ENCODE assay signal across 27 cellular contexts in the genomic region with DNA sequence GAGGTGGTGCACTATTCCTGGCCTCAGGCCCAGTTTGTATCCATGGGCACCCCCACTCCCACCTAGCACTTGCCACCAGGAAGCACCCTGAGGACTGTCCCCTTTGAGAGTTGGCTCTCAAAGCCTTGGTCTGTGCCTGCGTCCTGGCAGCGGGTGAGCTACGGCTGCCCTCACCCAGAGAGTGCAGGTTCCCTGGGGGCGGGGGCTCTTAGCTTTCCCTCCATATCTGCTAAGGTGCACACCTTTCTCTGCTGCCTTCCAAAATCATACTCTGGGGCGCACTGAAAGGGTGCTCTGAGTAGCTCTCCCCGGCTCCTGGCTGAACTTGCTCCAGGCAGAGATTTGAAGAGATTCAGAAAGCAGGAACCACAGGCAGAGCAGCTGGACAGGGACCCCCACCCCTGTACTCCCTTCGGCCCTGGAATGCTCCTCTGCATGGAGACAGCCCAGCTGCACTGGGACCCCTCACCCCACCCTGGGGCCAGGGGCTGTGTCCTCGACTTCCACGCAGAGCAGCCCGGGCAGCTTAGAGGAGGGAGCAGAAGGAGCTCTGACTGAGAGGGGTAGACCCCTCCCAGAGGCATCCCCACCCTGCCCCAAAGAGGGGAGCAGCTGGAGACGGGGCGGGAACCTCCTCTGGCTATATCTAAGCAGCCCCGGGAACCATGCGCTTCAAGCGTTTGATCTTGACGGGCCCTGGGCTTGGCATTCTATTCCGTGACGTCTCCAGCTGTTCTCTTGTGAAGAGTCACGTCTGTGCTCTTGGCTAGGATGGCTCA. TPM values are rescaled to one million over a fixed set of nuclear protein-coding genes. Genes with fewer than 3 reads are reported as not detected.
DNase-seq lines count a peak whose midpoint lies in the region; ATAC-seq and TF ChIP-seq lines count a peak whose summit lies in the region.
"Had no signal": no experiment of that assay in that cellular context is flagged by ENCODE, and none has a peak within 500 bp of the region (broad histone marks: within the 10 kb centered on the region; RNA-seq: fewer than 3 reads in every experiment).

No MANE protein-coding gene starts in this region.

- TF ChIP-seq EP300 in stomach (IDR thresholded peaks at IDR 0.05), result no peak

- peaks cover 96% of the 10 kb centered on the region for H3K27me3 Mint-ChIP-seq in WTC11 (ENCODE audit: low read depth)
- H3K27me3 Mint-ChIP-seq: stimulated activated memory B cell treated with anti-CD40 and anti-IgM and Interleukin-4, amounts not matched to agents 10 μg/mL and 1 μg/mL and 100 μg/mL, for 72 hours had no signal

- TF ChIP-seq CTCF in WTC11 (IDR thresholded peaks at IDR 0.05) (no peak), heart left ventricle (IDR thresholded peaks at IDR 0.05) (no peak), upper lobe of right lung (IDR thresholded peaks at IDR 0.05) (no peak), stomach (IDR thresholded peaks at IDR 0.05) (no peak)

- TF ChIP-seq POLR2A in heart left ventricle (IDR thresholded peaks at IDR 0.05) (no peak), stomach (IDR thresholded peaks at IDR 0.05) (no peak)

- intact Hi-C loops in cardiac septum (cut with DNase I) (no loop called here), left cardiac atrium (cut with DNase I) (no loop called here), heart left ventricle (cut with DNase I) (no loop called here), upper lobe of right lung (cut with DNase I) (no loop called here), stomach (cut with DNase I; ENCODE audit: low total_unique reads) (no loop called here)

- H3K4me3 ChIP-seq in heart left ventricle, result no peak overlapping the region
- no peak overlapping the region for H3K4me3 ChIP-seq in upper lobe of right lung
- no peak overlapping the region for H3K4me3 ChIP-seq in stomach
- H3K4me3 ChIP-seq: BLaER1 treated with 17β-estradiol and CSF1 and Interleukin-3, amounts not matched to agents 10 nM and 100 nM; esophagus squamous epithelium; HAP-1; testis; uterus had no signal

- H3K36me3 ChIP-seq in heart left ventricle, result no peaks in the 10 kb centered on the region
- no peaks in the 10 kb centered on the region for H3K36me3 ChIP-seq in upper lobe of right lung
- no peaks in the 10 kb centered on the region for H3K36me3 ChIP-seq in stomach
- H3K36me3 ChIP-seq: esophagus squamous epithelium, HAP-1, uterus, WERI-Rb-1 had no signal

- ATAC-seq in left cardiac atrium (no peak), WTC11 (no peak), heart left ventricle (peak; percentile 40 to 71 (median 56)), upper lobe of right lung (no peak), GM21576 (IDR thresholded peaks at IDR 0.05; ENCODE audit: unreplicated experiment) (no peak), HG03469 (IDR thresholded peaks at IDR 0.05; ENCODE audit: unreplicated experiment) (no peak)
- ATAC-seq: stimulated activated memory B cell treated with anti-CD40 and anti-IgM and Interleukin-4, amounts not matched to agents 10 μg/mL and 1 μg/mL and 100 μg/mL, for 72 hours had no signal

- POLR2A ChIA-PET in WTC11 (lab: Charles Lee), result no interaction called here

- no peaks in the 10 kb centered on the region for H3K36me3 Mint-ChIP-seq in WTC11
- H3K36me3 Mint-ChIP-seq: stimulated activated memory B cell treated with anti-CD40 and anti-IgM and Interleukin-4, amounts not matched to agents 10 μg/mL and 1 μg/mL and 100 μg/mL, for 72 hours had no signal

- no peaks in the 10 kb centered on the region for H3K4me1 Mint-ChIP-seq in WTC11

- CTCF ChIA-PET in WTC11 (lab: Charles Lee), result interaction anchor here (0.9 kb wide), 1 partner anchor 79 kb away, joined by 5 read pairs; no protein-coding TSS in a partner anchor

- H3K27ac Mint-ChIP-seq in WTC11, result no peak overlapping the region
- H3K27ac Mint-ChIP-seq: stimulated activated memory B cell treated with anti-CD40 and anti-IgM and Interleukin-4, amounts not matched to agents 10 μg/mL and 1 μg/mL and 100 μg/mL, for 72 hours had no signal

- peak; percentile 54 for DNase-seq in cardiac septum (ENCODE audit: low spot score)
- no peak for DNase-seq in left cardiac atrium
- DNase-seq in WTC11 (ENCODE audit: low spot score), result peak; percentile 8
- DNase-seq in heart left ventricle, result peak in 2 of 5 donors; percentile 37 to 62
- DNase-seq in upper lobe of right lung, result peak; percentile 47
- DNase-seq in stomach, result no peak
- DNase-seq: activated CD4-positive, alpha-beta T cell treated with anti-CD3 and anti-CD28 coated beads, Interleukin-2, amount 50 U/mL, for 4 hours; activated gamma-delta T cell; DND-41; esophagus squamous epithelium; kidney; mammary epithelial cell; NCI-H1694; NCI-H2171; NCI-H526 treated with DMSO at 0.1 percent for 48 hours; stimulated activated CD4-positive, alpha-beta T cell treated with anti-CD3 and anti-CD28 coated beads, Interleukin-2, amount 100 ng/mL, for 48 hours; testis; uterus; WERI-Rb-1 had no signal

- H3K9me3 Mint-ChIP-seq in WTC11, result no peaks in the 10 kb centered on the region
- H3K9me3 Mint-ChIP-seq: stimulated activated memory B cell treated with anti-CD40 and anti-IgM and Interleukin-4, amounts not matched to agents 10 μg/mL and 1 μg/mL and 100 μg/mL, for 72 hours had no signal

- H3K9me3 ChIP-seq in heart left ventricle (peaks cover 0 to 2% (median 0%) of the 10 kb centered on the region in 12 donors), upper lobe of right lung (no peaks in the 10 kb centered on the region), stomach (no peaks in the 10 kb centered on the region)
- H3K9me3 ChIP-seq: Caco-2, esophagus squamous epithelium, HAP-1, testis, uterus had no signal

- H3K27ac ChIP-seq in heart left ventricle (peak overlapping the region in 1 of 12 donors; percentile 25), upper lobe of right lung (no peak overlapping the region), stomach (no peak overlapping the region)
- H3K27ac ChIP-seq: BLaER1 treated with 17β-estradiol and CSF1 and Interleukin-3, amounts not matched to agents 10 nM and 100 nM; esophagus squamous epithelium; testis; uterus; WERI-Rb-1 had no signal

- peaks cover 2 to 27% (median 17%) of the 10 kb centered on the region in 12 donors for H3K4me1 ChIP-seq in heart left ventricle
- H3K4me1 ChIP-seq in upper lobe of right lung, result peaks cover 8% of the 10 kb centered on the region
- H3K4me1 ChIP-seq in stomach, result peaks cover 10 to 14% (median 14%) of the 10 kb centered on the region in 4 donors
- H3K4me1 ChIP-seq: Caco-2, HAP-1, uterus had no signal

- no peak overlapping the region for H3K4me3 Mint-ChIP-seq in WTC11
- H3K4me3 Mint-ChIP-seq: stimulated activated memory B cell treated with anti-CD40 and anti-IgM and Interleukin-4, amounts not matched to agents 10 μg/mL and 1 μg/mL and 100 μg/mL, for 72 hours had no signal

- H3K27me3 ChIP-seq in heart left ventricle (no peaks in the 10 kb centered on the region), upper lobe of right lung (no peaks in the 10 kb centered on the region), stomach (peaks cover 0 to 50% (median 0%) of the 10 kb centered on the region in 3 donors)
- H3K27me3 ChIP-seq: BLaER1 treated with 17β-estradiol and CSF1 and Interleukin-3, amounts not matched to agents 10 nM and 100 nM; testis; uterus had no signal

- WGBS in heart left ventricle, 4 donors, result 54 to 60% (median 56%) methylated on average over 15 to 19 of the region's 19 CpGs
- WGBS in stomach, 5 donors, result 58 to 75% (median 65%) methylated on average over 12 to 19 of the region's 19 CpGs

TF ChIP-seq in WTC11, 78 proteins besides CTCF, POLR2A, EP300 and RAD21 (continues in another document):
- TF ChIP-seq GABPB1 (CRISPR knock-in tag; IDR thresholded peaks at IDR 0.05) (no peak), EMX1 (CRISPR knock-in tag; IDR thresholded peaks at IDR 0.05) (no peak), JAZF1 (CRISPR knock-in tag; IDR thresholded peaks at IDR 0.05) (no peak), RORB (CRISPR knock-in tag; IDR thresholded peaks at IDR 0.05) (no peak)
- TF ChIP-seq, protein P1, sequence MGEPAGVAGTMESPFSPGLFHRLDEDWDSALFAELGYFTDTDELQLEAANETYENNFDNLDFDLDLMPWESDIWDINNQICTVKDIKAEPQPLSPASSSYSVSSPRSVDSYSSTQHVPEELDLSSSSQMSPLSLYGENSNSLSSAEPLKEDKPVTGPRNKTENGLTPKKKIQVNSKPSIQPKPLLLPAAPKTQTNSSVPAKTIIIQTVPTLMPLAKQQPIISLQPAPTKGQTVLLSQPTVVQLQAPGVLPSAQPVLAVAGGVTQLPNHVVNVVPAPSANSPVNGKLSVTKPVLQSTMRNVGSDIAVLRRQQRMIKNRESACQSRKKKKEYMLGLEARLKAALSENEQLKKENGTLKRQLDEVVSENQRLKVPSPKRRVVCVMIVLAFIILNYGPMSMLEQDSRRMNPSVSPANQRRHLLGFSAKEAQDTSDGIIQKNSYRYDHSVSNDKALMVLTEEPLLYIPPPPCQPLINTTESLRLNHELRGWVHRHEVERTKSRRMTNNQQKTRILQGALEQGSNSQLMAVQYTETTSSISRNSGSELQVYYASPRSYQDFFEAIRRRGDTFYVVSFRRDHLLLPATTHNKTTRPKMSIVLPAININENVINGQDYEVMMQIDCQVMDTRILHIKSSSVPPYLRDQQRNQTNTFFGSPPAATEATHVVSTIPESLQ (CRISPR knock-in tag; IDR thresholded peaks at IDR 0.05), result no peak

RNA-seq across cellular contexts. Expression of gene KCNQ1, which starts 7.3 kb away (rescaled TPM):
- 43.0 TPM for total RNA-seq in cardiac septum
- total RNA-seq in left cardiac atrium, result 10 to 100 TPM; 33.5 to 39.7 TPM
- 2.5 to 4.3 TPM (median 4.0 TPM) in 3 replicates for total RNA-seq in WTC11 (2021)
- total RNA-seq in heart left ventricle, result 10 to 100 TPM; 18.6 to 42.4 (median 38.4) TPM
- 10 to 100 TPM; 24.7 to 31.4 TPM for polyA plus RNA-seq in heart left ventricle
- total RNA-seq in upper lobe of right lung, result 52.9 TPM
- 100 to 1,000 TPM in 1 of 5 donors, 10 to 100 TPM in 4; 12.1 to 155 (median 75.9) TPM for total RNA-seq in stomach
- polyA plus RNA-seq in stomach, result 10 to 100 TPM; 29.3 to 55.8 (median 42.2) TPM
- polyA plus RNA-seq: AG04450, mammary epithelial cell had no signal

RNA-seq across cellular contexts. Expression of gene TRPM5, which starts 7.8 kb away (rescaled TPM):
- not detected for total RNA-seq in cardiac septum
- not detected for total RNA-seq in left cardiac atrium
- 0.07 to 0.09 TPM in 2 of 3 replicates, not detected in the other for total RNA-seq in WTC11 (2021)
- total RNA-seq in heart left ventricle, result not detected
- not detected for polyA plus RNA-seq in heart left ventricle
- total RNA-seq in upper lobe of right lung, result not detected
- total RNA-seq in stomach, result 10 to 100 TPM in 1 of 5 donors, under 1 TPM in 3, not detected in 1; 0.43 to 11.6 (median 0.50) TPM
- under 1 TPM; 0.15 to 0.61 (median 0.31) TPM for polyA plus RNA-seq in stomach
- total RNA-seq: bronchial epithelial cell, Caco-2, esophagus squamous epithelium, mammary epithelial cell had no signal
- polyA plus RNA-seq: AG04450, mammary epithelial cell had no signal

RNA-seq across cellular contexts. Expression of gene TSSC4, which starts 51.6 kb away (rescaled TPM):
- total RNA-seq in cardiac septum (36.2 TPM), left cardiac atrium (10 to 100 TPM; 34.9 to 45.7 TPM), WTC11 (2021) (41.2 to 45.8 TPM (median 41.4 TPM) in 3 replicates), heart left ventricle (10 to 100 TPM; 23.4 to 45.2 (median 37.2) TPM), upper lobe of right lung (40.6 TPM), stomach (100 to 1,000 TPM in 1 of 5 donors, 10 to 100 TPM in 3, 1 to 10 TPM in 1; 9.4 to 147 (median 44.2) TPM)
- polyA plus RNA-seq in heart left ventricle (10 to 100 TPM; 34.6 to 75.9 TPM), stomach (10 to 100 TPM; 51.5 to 65.3 (median 54.9) TPM)

Comparison
In these comparisons a context has a peak if more than half of its experiments do, and no peak if none do; other contexts are left out.
1. DNase-seq: peak in cardiac septum (single experiment), WTC11 (single experiment) and upper lobe of right lung (single experiment); none in left cardiac atrium (single experiment) and stomach (single experiment).
2. ATAC-seq: peak in heart left ventricle (4 of 4); none in left cardiac atrium (0 of 2), WTC11 (single experiment), upper lobe of right lung (single experiment), GM21576 (single experiment) and HG03469 (single experiment).